28 cellular contexts compared by ENCODE assay signal in the genomic region with DNA sequence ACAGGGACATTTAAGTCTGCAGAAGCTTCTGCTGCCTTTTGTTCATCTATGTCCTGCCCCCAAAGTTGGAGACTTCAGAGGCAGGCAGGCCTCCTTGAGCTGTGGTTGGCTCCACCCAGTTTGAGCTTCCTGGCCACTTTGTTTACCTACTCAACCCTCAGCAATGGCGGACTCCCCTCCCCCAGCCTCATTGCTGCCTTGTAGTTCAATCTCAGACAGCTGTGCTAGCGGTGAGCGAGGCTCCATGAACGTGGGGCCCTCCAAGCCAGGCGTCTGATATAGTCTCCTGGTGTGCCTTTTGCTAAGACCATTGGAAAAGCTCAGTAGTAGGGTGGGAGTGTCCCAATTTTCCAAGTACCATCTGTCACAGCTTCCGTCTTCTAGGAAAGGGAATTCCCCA.
"Had no signal": no experiment of that assay in that cellular context is flagged by ENCODE, and none has a peak within 500 bp of the region (broad histone marks: within the 10 kb centered on the region; RNA-seq: fewer than 3 reads in every experiment).

No MANE protein-coding gene starts in this region.

- ATAC-seq: effector memory CD8-positive, alpha-beta T cell; esophagus mucosa; foreskin keratinocyte; gastrocnemius medialis; gastroesophageal sphincter; heart left ventricle; heart right ventricle had no signal

- H3K4me1 ChIP-seq: colonic mucosa, esophagus muscularis mucosa, esophagus squamous epithelium, foreskin keratinocyte, gastrocnemius medialis, gastroesophageal sphincter, heart left ventricle, heart right ventricle had no signal

- H3K36me3 ChIP-seq: colonic mucosa, esophagus muscularis mucosa, esophagus squamous epithelium, gastrocnemius medialis, gastroesophageal sphincter, heart left ventricle, heart right ventricle had no signal

- FAIRE-seq: colon, endometrium, endothelial cell of umbilical vein, frontal cortex had no signal

- H3K27ac ChIP-seq: colonic mucosa, coronary artery, dorsolateral prefrontal cortex, epithelial cell of prostate, esophagus muscularis mucosa, esophagus squamous epithelium, foreskin keratinocyte, gastrocnemius medialis, gastroesophageal sphincter, heart left ventricle, heart right ventricle had no signal

- DNase-seq: colonic mucosa; cortex of kidney; dermis blood vessel endothelial cell; dorsolateral prefrontal cortex; effector CD4-positive, alpha-beta T cell; effector CD8-positive, alpha-beta T cell; effector memory CD4-positive, alpha-beta T cell; effector memory CD8-positive, alpha-beta T cell; endodermal cell; erythroblast; esophagus squamous epithelium; foreskin fibroblast; foreskin keratinocyte; foreskin melanocyte; gastrocnemius medialis; glutamatergic neuron; head of caudate nucleus; heart left ventricle; heart right ventricle had no signal

- H3K9me3 ChIP-seq: gastrocnemius medialis had no signal

- H3K4me3 ChIP-seq: colonic mucosa, coronary artery, dorsolateral prefrontal cortex, esophagus muscularis mucosa, esophagus squamous epithelium, gastrocnemius medialis, gastroesophageal sphincter, heart left ventricle, heart right ventricle had no signal
